ENCODE assay signal across 8 cellular contexts in the genomic region with DNA sequence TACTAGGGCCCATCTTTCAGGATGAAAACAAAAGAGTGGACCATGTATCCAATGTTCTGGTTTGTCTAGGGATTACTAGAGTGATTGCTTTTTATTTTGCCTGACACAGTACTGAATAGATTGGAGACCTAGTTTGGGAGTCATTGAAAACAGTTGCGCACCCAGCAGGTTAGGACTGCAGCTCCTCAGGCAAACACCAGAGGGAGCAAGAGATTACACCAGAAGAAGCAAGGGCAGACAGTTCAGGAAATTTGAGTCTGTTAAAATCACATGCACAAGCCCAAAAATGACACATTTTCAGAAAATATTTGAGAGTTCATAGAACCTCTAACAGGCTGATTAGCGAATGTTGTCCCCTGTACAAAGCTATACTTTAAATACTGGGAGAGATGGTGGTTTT. TPM values are rescaled to one million over a fixed set of nuclear protein-coding genes. Genes with fewer than 3 reads are reported as not detected.
DNase-seq lines count a peak whose midpoint lies in the region; ATAC-seq and TF ChIP-seq lines count a peak whose summit lies in the region.

No MANE protein-coding gene starts in this region.

- no peaks in the 10 kb centered on the region for H3K4me1 Mint-ChIP-seq in activated T-helper 2 cell treated with anti-CD3 and anti-CD28 coated beads, Interferon-gamma antibody, Interleukin-2, Interleukin-4, amounts not matched to agents 10 μg/mL and 5 μg/mL and 100 μg/mL, durations not matched to agents 14 hours and 24 hours and 36 hours (ENCODE audit: low read depth)

- no peaks in the 10 kb centered on the region for H3K9me3 Mint-ChIP-seq in activated T-helper 2 cell treated with anti-CD3 and anti-CD28 coated beads, Interferon-gamma antibody, Interleukin-2, Interleukin-4, amounts not matched to agents 10 μg/mL and 5 μg/mL and 100 μg/mL, durations not matched to agents 14 hours and 24 hours and 36 hours

- intact Hi-C loops in tibial artery (cut with DNase I; ENCODE audit: low total_unique reads) = no loop called here
- intact Hi-C loops in activated T-helper 2 cell treated with anti-CD3 and anti-CD28 coated beads, Interferon-gamma antibody, Interleukin-2, Interleukin-4, amounts not matched to agents 10 μg/mL and 5 μg/mL and 100 μg/mL, durations not matched to agents 14 hours and 24 hours and 36 hours (cut with micrococcal nuclease) = no loop called here

- no peak overlapping the region for H3K4me3 Mint-ChIP-seq in activated T-helper 2 cell treated with anti-CD3 and anti-CD28 coated beads, Interferon-gamma antibody, Interleukin-2, Interleukin-4, amounts not matched to agents 10 μg/mL and 5 μg/mL and 100 μg/mL, durations not matched to agents 14 hours and 24 hours and 36 hours (ENCODE audit: low read depth)

- no peak overlapping the region for H3K4me3 ChIP-seq in NB4 (ENCODE audit: low read depth, low read length)
- no peak overlapping the region for H3K4me3 ChIP-seq in tibial artery

- H3K27ac ChIP-seq in tibial artery = no peak overlapping the region

- no peak for TF ChIP-seq POLR2A in NB4 (IDR thresholded peaks at IDR 0.05; ENCODE audit: extremely low read depth, insufficient read length)

- DNase-seq in SHP77 treated with DMSO at 0.1 percent for 48 hours (lab: John Stamatoyannopoulos, UW) (peak; percentile 4), SHP77 (lab: John Stamatoyannopoulos, UW) (no peak), NB4 (ENCODE audit: low read depth) (peak; percentile 27), dedifferentiated amniotic fluid mesenchymal stem cell (ENCODE audit: extremely low spot score) (peak; percentile 19), tibial artery (no peak)
- no peak for DNase-seq in activated T-helper 2 cell treated with anti-CD3 and anti-CD28 coated beads, Interferon-gamma antibody, Interleukin-2, Interleukin-4, amounts not matched to agents 10 μg/mL and 5 μg/mL and 100 μg/mL, durations not matched to agents 14 hours and 24 hours and 36 hours (ENCODE audit: low spot score)

- H3K27me3 ChIP-seq in tibial artery = no peaks in the 10 kb centered on the region

- TF ChIP-seq CTCF in NB4 (IDR thresholded peaks at IDR 0.05; ENCODE audit: low read depth, low read length) (peak; percentile 61), tibial artery (IDR thresholded peaks at IDR 0.05) (peak; percentile 15 to 25)

- ATAC-seq in GM18519 (IDR thresholded peaks at IDR 0.05; ENCODE audit: low FRiP score, unreplicated experiment) = no peak
- ATAC-seq in HG03378 (IDR thresholded peaks at IDR 0.05; ENCODE audit: unreplicated experiment) = no peak

- no peaks in the 10 kb centered on the region for H3K27me3 Mint-ChIP-seq in activated T-helper 2 cell treated with anti-CD3 and anti-CD28 coated beads, Interferon-gamma antibody, Interleukin-2, Interleukin-4, amounts not matched to agents 10 μg/mL and 5 μg/mL and 100 μg/mL, durations not matched to agents 14 hours and 24 hours and 36 hours (ENCODE audit: low read depth)

- H3K4me1 ChIP-seq in tibial artery = no peaks in the 10 kb centered on the region

- H3K36me3 Mint-ChIP-seq in activated T-helper 2 cell treated with anti-CD3 and anti-CD28 coated beads, Interferon-gamma antibody, Interleukin-2, Interleukin-4, amounts not matched to agents 10 μg/mL and 5 μg/mL and 100 μg/mL, durations not matched to agents 14 hours and 24 hours and 36 hours (ENCODE audit: low read depth) = no peaks in the 10 kb centered on the region

- H3K27ac Mint-ChIP-seq in activated T-helper 2 cell treated with anti-CD3 and anti-CD28 coated beads, Interferon-gamma antibody, Interleukin-2, Interleukin-4, amounts not matched to agents 10 μg/mL and 5 μg/mL and 100 μg/mL, durations not matched to agents 14 hours and 24 hours and 36 hours = no peak overlapping the region

- H3K9me3 ChIP-seq in tibial artery = no peaks in the 10 kb centered on the region

- no peaks in the 10 kb centered on the region for H3K36me3 ChIP-seq in tibial artery

RNA-seq across cellular contexts. Expression of a gene that starts 55.6 kb away (rescaled TPM):
- not detected in 2 replicates for total RNA-seq in activated T-helper 2 cell treated with anti-CD3 and anti-CD28 coated beads, Interferon-gamma antibody, Interleukin-2, Interleukin-4, amounts not matched to agents 10 μg/mL and 5 μg/mL and 100 μg/mL, durations not matched to agents 14 hours and 24 hours and 36 hours

Comparison
In these comparisons a context has a peak if more than half of its experiments do, and no peak if none do; other contexts are left out.
1. DNase-seq: peak in SHP77 treated with DMSO at 0.1 percent for 48 hours (single experiment), NB4 (single experiment) and dedifferentiated amniotic fluid mesenchymal stem cell (single experiment); none in SHP77 (0 of 2), tibial artery (0 of 2) and activated T-helper 2 cell treated with anti-CD3 and anti-CD28 coated beads, Interferon-gamma antibody, Interleukin-2, Interleukin-4, amounts not matched to agents 10 μg/mL and 5 μg/mL and 100 μg/mL, durations not matched to agents 14 hours and 24 hours and 36 hours (single experiment).